In the genomic region with DNA sequence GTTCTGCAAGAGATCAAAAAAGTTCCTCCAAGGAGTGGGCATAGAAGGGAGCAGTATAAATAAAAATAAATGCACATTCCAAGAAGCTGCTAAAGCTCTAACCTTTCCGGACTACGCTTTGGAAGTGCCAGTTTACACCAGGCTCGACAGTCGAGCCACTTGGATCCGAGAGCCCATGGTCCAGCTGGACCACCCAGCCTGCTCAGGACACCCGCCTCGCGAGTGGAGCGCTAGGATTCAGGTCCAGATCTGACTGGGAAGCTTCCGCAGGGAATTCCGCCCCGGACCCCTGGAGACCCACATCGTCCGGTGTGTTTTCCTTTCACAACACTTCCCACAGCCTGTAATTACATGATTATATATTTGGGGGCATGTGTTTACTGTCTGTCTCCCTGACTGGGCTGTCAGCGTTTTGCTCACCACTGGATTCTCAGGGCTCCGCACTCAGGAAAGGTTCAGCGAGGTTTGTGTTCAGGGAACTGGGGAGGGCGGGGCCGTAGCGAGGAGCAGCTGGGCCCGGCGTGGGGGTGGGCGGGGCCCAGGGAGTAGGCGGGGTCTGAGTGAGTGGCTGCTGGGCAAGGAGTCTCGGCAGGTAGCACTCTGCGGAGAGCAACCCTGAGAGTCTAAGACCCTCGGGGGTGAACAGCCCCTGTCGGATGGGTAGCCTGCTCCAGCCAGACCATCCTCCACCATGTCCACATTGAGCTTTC, we compare ENCODE assay signal across 8 cellular contexts. TPM values are rescaled to one million over a fixed set of nuclear protein-coding genes. Genes with fewer than 3 reads are reported as not detected.
DNase-seq lines count a peak whose midpoint lies in the region; ATAC-seq, FAIRE-seq and TF ChIP-seq lines count a peak whose summit lies in the region.

No MANE protein-coding gene starts in this region.

- no peak overlapping the region for H2BK120ac ChIP-seq in neuronal stem cell (ENCODE audit: low read depth, low read length)

- BruUV-seq in PC-3 (replicated peaks; lab: Mats Ljungman, UMichigan), result no TSS peak

- H3K4me2 ChIP-seq in PC-3 (ENCODE audit: low read length) (peak overlapping the region; percentile 81), neuronal stem cell (ENCODE audit: insufficient read depth, low read length, poor library complexity, severe bottlenecking) (peak overlapping the region; percentile 95)

- no CpG with 5 or more reads among the region's 28 CpGs for WGBS in neuronal stem cell (ENCODE audit: extremely low coverage in 2 of 2, insufficient read length in 2 of 2, insufficient replicate concordance in 1 of 2), 2 donors

- no peak overlapping the region for H4K8ac ChIP-seq in neuronal stem cell (ENCODE audit: low read depth, low read length)

- H2BK12ac ChIP-seq in neuronal stem cell (ENCODE audit: low read length), result no peak overlapping the region

- TF ChIP-seq POLR2A in GM12892 (IDR thresholded peaks at IDR 0.05; ENCODE audit: low read depth, low read length), result no peak

- intact Hi-C loops in PC-3 (cut with micrococcal nuclease), result no loop called here

- peak; percentile 60 for DNase-seq in GM12892 (ENCODE audit: insufficient read length)
- DNase-seq in PC-3, result peak; percentile 81
- peak; percentile 66 for DNase-seq in activated T-helper 9 cell treated with anti-CD3 and anti-CD28 coated beads, Interleukin-2, amount 50 U/mL, for 16 hours (ENCODE audit: low read depth)
- peak in 1 of 2 donors; percentile 42 for DNase-seq in foreskin keratinocyte
- DNase-seq in neuronal stem cell (ENCODE audit: low spot score), result peak; percentile 54
- DNase-seq in stromal cell of bone marrow (ENCODE audit: low read depth), result peak; percentile 13
- no peak for DNase-seq in superior temporal gyrus (ENCODE audit: extremely low spot score)

- no peaks in the 10 kb centered on the region for H3K9me2 ChIP-seq in PC-3 (replicated peaks; ENCODE audit: low read length)

- POLR2A ChIA-PET in PC-3 (lab: Charles Lee; ENCODE audit: unreplicated experiment), result interaction anchor here (0.5 to 0.6 kb wide), 2 partner anchors 32 to 561 kb away, joined by 3 to 6 read pairs; no protein-coding TSS in a partner anchor

- no peaks in the 10 kb centered on the region for H4K20me1 ChIP-seq in PC-3 (ENCODE audit: low read length)

- no peaks in the 10 kb centered on the region for H3K9me3 ChIP-seq in PC-3 (ENCODE audit: low read length)
- no peaks in the 10 kb centered on the region for H3K9me3 ChIP-seq in neuronal stem cell (replicated peaks in 1 of 2; ENCODE audit: control insufficient read depth in 2 of 2, insufficient read depth in 1 of 2, low read depth in 1 of 2, low read length in 2 of 2)

- H3K36me3 ChIP-seq in PC-3 (ENCODE audit: low read depth, low read length) (no peaks in the 10 kb centered on the region), neuronal stem cell (replicated peaks in 1 of 2; ENCODE audit: control insufficient read depth in 2 of 2, insufficient read depth in 2 of 2, low read length in 2 of 2) (no peaks in the 10 kb centered on the region)

- H2BK15ac ChIP-seq in neuronal stem cell (ENCODE audit: low read length), result no peak overlapping the region

- H2AFZ ChIP-seq in PC-3 (ENCODE audit: low read length) (peak overlapping the region; percentile 84), neuronal stem cell (ENCODE audit: low read length) (peak overlapping the region; percentile 93)

- 0 out of 2 replicates have a peak, but pooled peaks cover 3% of the 10 kb centered on the region for H3K4me1 ChIP-seq in PC-3 (ENCODE audit: insufficient read depth, low read length)
- no peaks in the 10 kb centered on the region for H3K4me1 ChIP-seq in foreskin keratinocyte
- peaks cover 7 to 14% of the 10 kb centered on the region in 2 donors for H3K4me1 ChIP-seq in neuronal stem cell (ENCODE audit: control insufficient read depth in 2 of 2, insufficient read depth in 1 of 2, low read depth in 1 of 2, low read length in 2 of 2)

- H3K9ac ChIP-seq in PC-3 (ENCODE audit: low read length) (no peak overlapping the region), neuronal stem cell (ENCODE audit: low read depth, low read length, poor library complexity) (no peak overlapping the region)

- no peak overlapping the region for H2AK5ac ChIP-seq in neuronal stem cell (ENCODE audit: low read depth, low read length)

- H3K27me3 ChIP-seq in PC-3 (ENCODE audit: low read length) (no peaks in the 10 kb centered on the region), foreskin keratinocyte (no peaks in the 10 kb centered on the region), neuronal stem cell (ENCODE audit: control insufficient read depth in 3 of 3, insufficient read depth in 3 of 3, low read depth in 1 of 3, low read length in 3 of 3) (peaks cover 0 to 2% (median 0%) of the 10 kb centered on the region in 3 experiments)

- no peak overlapping the region for H3K14ac ChIP-seq in neuronal stem cell (ENCODE audit: low read length)

- H3K79me2 ChIP-seq in PC-3 (ENCODE audit: low read length), result no peaks in the 10 kb centered on the region

- no peak overlapping the region for H3K4ac ChIP-seq in neuronal stem cell (ENCODE audit: low read length)

- CTCF ChIA-PET in PC-3 (lab: Charles Lee), result interaction anchor here (1.2 kb wide), 1 partner anchor 62 kb away, joined by 3 read pairs; no protein-coding TSS in a partner anchor

- H2BK5ac ChIP-seq in neuronal stem cell (ENCODE audit: low read length), result no peak overlapping the region

- H3K23ac ChIP-seq in neuronal stem cell (ENCODE audit: low read depth, low read length, poor library complexity), result no peak overlapping the region

- ATAC-seq in HG02938 (IDR thresholded peaks at IDR 0.05; ENCODE audit: unreplicated experiment) (peak; percentile 62), PC-3 (peak; percentile 99), foreskin keratinocyte (peak; percentile 99)

- H3K18ac ChIP-seq in neuronal stem cell (ENCODE audit: low read length), result no peak overlapping the region

- H3K27ac ChIP-seq in PC-3 (ENCODE audit: low read length) (no peak overlapping the region), foreskin keratinocyte (no peak overlapping the region), neuronal stem cell (replicated peaks; ENCODE audit: low read length) (no peak overlapping the region)

- no peak for TF ChIP-seq CTCF in PC-3 (conservative IDR thresholded peaks at IDR 0.05; ENCODE audit: low read depth, low read length)
- no peak for TF ChIP-seq CTCF in foreskin keratinocyte (conservative IDR thresholded peaks at IDR 0.05)

- no peaks in the 10 kb centered on the region for H3K79me1 ChIP-seq in neuronal stem cell (ENCODE audit: low read depth, low read length)

- no peak overlapping the region for H4K91ac ChIP-seq in neuronal stem cell (ENCODE audit: low read depth, low read length, poor library complexity)

- no peaks in the 10 kb centered on the region for H3F3A ChIP-seq in PC-3 (ENCODE audit: low read length, unreplicated experiment)

- peak; percentile 48 for FAIRE-seq in GM12892 (lab: Jason Lieb, UNC)

- H3K4me3 ChIP-seq in PC-3 (ENCODE audit: low read length), result peak overlapping the region; percentile 61
- peak overlapping the region; percentile 28 to 43 for H3K4me3 ChIP-seq in neuronal stem cell (ENCODE audit: low read length in 2 of 2)

RNA-seq across cellular contexts. Expression of a gene that starts 52.3 kb away (rescaled TPM):
- polyA plus RNA-seq in GM12892 (2012; ENCODE audit: missing spikeins), result 44.7 TPM
- 42.7 and 59.7 TPM in 2 replicates for total RNA-seq in PC-3 (2014; rRNA removed)
- 38.5 and 50.9 TPM in 2 replicates for total RNA-seq in foreskin keratinocyte
- 17.9 and 19.1 TPM in 2 replicates for polyA plus RNA-seq in foreskin keratinocyte
- 23.2 TPM for polyA plus RNA-seq in neuronal stem cell (2013, experiment 1 of 2)
- 23.2 TPM for polyA plus RNA-seq in neuronal stem cell (2013, experiment 2 of 2)
